ENCODE assay signal across 9 cellular contexts in the genomic region with DNA sequence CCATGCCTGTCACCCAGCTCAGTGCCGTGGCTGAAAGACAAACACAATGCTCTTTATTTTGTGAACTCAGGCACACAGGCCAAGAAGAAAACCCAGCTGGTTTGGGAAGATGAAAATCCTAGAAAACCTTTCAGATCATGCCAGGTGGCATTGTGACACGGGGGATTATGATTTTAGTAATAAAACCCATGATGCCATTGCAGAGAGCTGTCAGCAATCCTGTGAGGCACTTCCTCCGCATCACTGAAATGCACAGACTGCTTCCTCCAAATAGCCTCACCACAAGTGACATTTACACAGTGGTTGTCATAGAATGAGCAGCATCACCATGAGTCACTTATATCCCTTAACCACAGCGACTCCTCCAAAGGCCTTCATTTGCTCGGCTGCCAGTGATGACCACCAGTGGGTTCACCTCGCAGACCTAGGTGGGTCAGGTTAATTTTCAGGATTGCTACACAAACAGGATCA. TPM values are rescaled to one million over a fixed set of nuclear protein-coding genes. Genes with fewer than 3 reads are reported as not detected.
A peak's percentile ranks its signal among the peaks of the same experiment; 100 is the strongest.
DNase-seq lines count a peak whose midpoint lies in the region; ATAC-seq and TF ChIP-seq lines count a peak whose summit lies in the region.
"Had no signal": no experiment of that assay in that cellular context is flagged by ENCODE, and none has a peak within 500 bp of the region (broad histone marks: within the 10 kb centered on the region; RNA-seq: fewer than 3 reads in every experiment).

No MANE protein-coding gene starts in this region.

- H3K4me1 Mint-ChIP-seq in activated CD4-positive, alpha-beta T cell treated with anti-CD3 and anti-CD28 coated beads, Interleukin-2, amount 10 ng/mL, durations not matched to agents 24 days and 14 days: peaks cover 10% of the 10 kb centered on the region

- H3K9me3 Mint-ChIP-seq in activated CD4-positive, alpha-beta T cell treated with anti-CD3 and anti-CD28 coated beads, Interleukin-2, amount 10 ng/mL, durations not matched to agents 24 days and 14 days: no peaks in the 10 kb centered on the region

- peaks cover 8% of the 10 kb centered on the region for H3K36me3 Mint-ChIP-seq in activated CD4-positive, alpha-beta T cell treated with anti-CD3 and anti-CD28 coated beads, Interleukin-2, amount 10 ng/mL, durations not matched to agents 24 days and 14 days (ENCODE audit: low read depth)

- H3K4me3 Mint-ChIP-seq in activated CD4-positive, alpha-beta T cell treated with anti-CD3 and anti-CD28 coated beads, Interleukin-2, amount 10 ng/mL, durations not matched to agents 24 days and 14 days: no peak overlapping the region

- peak; percentile 79 for ATAC-seq in SK-N-SH treated with all-trans-retinoic acid at 6 μM for 48 hours
- ATAC-seq in left ventricle myocardium superior: no peak
- ATAC-seq in HG03378 (IDR thresholded peaks at IDR 0.05; ENCODE audit: unreplicated experiment): no peak

- intact Hi-C loops in activated CD4-positive, alpha-beta T cell treated with anti-CD3 and anti-CD28 coated beads, Interleukin-2, amount 10 ng/mL, durations not matched to agents 24 days and 14 days (cut with micrococcal nuclease): no loop called here
- intact Hi-C loops in left ventricle myocardium superior (cut with micrococcal nuclease): no loop called here

- no peaks in the 10 kb centered on the region for H3K27me3 Mint-ChIP-seq in activated CD4-positive, alpha-beta T cell treated with anti-CD3 and anti-CD28 coated beads, Interleukin-2, amount 10 ng/mL, durations not matched to agents 24 days and 14 days

- peak; percentile 63 for DNase-seq in activated CD4-positive, alpha-beta T cell treated with anti-CD3 and anti-CD28 coated beads, Interleukin-2, amount 10 ng/mL, durations not matched to agents 24 days and 14 days
- no peak for DNase-seq in activated CD4-positive, alpha-beta T cell treated with anti-CD3 and anti-CD28 coated beads for 4 hours
- DNase-seq in fibroblast of peridontal ligament (ENCODE audit: extremely low read depth) (peak; percentile 62), stromal cell of bone marrow (ENCODE audit: low read depth) (peak; percentile 64), left ventricle myocardium superior (no peak)
- DNase-seq in stimulated activated CD4-positive, alpha-beta T cell treated with anti-CD3 and anti-CD28 coated beads, Interleukin-4, amount 100 ng/mL, for 4 hours: no peak
- DNase-seq: BE2C had no signal

- peak overlapping the region; percentile 56 for H3K27ac Mint-ChIP-seq in activated CD4-positive, alpha-beta T cell treated with anti-CD3 and anti-CD28 coated beads, Interleukin-2, amount 10 ng/mL, durations not matched to agents 24 days and 14 days

TF ChIP-seq in SK-N-SH treated with all-trans-retinoic acid at 6 μM for 48 hours, 23 proteins besides CTCF, POLR2A, EP300 and RAD21:
- TF ChIP-seq, protein P1, sequence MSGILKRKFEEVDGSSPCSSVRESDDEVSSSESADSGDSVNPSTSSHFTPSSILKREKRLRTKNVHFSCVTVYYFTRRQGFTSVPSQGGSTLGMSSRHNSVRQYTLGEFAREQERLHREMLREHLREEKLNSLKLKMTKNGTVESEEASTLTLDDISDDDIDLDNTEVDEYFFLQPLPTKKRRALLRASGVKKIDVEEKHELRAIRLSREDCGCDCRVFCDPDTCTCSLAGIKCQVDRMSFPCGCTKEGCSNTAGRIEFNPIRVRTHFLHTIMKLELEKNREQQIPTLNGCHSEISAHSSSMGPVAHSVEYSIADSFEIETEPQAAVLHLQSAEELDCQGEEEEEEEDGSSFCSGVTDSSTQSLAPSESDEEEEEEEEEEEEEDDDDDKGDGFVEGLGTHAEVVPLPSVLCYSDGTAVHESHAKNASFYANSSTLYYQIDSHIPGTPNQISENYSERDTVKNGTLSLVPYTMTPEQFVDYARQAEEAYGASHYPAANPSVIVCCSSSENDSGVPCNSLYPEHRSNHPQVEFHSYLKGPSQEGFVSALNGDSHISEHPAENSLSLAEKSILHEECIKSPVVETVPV (CRISPR knock-in tag; IDR thresholded peaks at IDR 0.05): no peak
- no peak for TF ChIP-seq TCF4 (CRISPR knock-in tag; IDR thresholded peaks at IDR 0.05; ENCODE audit: borderline replicate concordance)
- no peak for TF ChIP-seq ARNTL (CRISPR knock-in tag; IDR thresholded peaks at IDR 0.05; ENCODE audit: borderline replicate concordance, low read depth)
- no peak for TF ChIP-seq BACH2 (CRISPR knock-in tag; IDR thresholded peaks at IDR 0.05; ENCODE audit: borderline replicate concordance)
- TF ChIP-seq ZNF8 (CRISPR knock-in tag; IDR thresholded peaks at IDR 0.05): no peak
- no peak for TF ChIP-seq GLIS3 (CRISPR knock-in tag; IDR thresholded peaks at IDR 0.05)
- no peak for TF ChIP-seq ZC3H10 (CRISPR knock-in tag; IDR thresholded peaks at IDR 0.05)
- no peak for TF ChIP-seq ZNF70 (CRISPR knock-in tag; IDR thresholded peaks at IDR 0.05)
- TF ChIP-seq, protein P2, sequence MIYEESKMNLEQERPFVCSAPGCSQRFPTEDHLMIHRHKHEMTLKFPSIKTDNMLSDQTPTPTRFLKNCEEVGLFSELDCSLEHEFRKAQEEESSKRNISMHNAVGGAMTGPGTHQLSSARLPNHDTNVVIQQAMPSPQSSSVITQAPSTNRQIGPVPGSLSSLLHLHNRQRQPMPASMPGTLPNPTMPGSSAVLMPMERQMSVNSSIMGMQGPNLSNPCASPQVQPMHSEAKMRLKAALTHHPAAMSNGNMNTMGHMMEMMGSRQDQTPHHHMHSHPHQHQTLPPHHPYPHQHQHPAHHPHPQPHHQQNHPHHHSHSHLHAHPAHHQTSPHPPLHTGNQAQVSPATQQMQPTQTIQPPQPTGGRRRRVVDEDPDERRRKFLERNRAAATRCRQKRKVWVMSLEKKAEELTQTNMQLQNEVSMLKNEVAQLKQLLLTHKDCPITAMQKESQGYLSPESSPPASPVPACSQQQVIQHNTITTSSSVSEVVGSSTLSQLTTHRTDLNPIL (CRISPR knock-in tag; IDR thresholded peaks at IDR 0.05; ENCODE audit: low read depth): no peak
- TF ChIP-seq, protein P3, sequence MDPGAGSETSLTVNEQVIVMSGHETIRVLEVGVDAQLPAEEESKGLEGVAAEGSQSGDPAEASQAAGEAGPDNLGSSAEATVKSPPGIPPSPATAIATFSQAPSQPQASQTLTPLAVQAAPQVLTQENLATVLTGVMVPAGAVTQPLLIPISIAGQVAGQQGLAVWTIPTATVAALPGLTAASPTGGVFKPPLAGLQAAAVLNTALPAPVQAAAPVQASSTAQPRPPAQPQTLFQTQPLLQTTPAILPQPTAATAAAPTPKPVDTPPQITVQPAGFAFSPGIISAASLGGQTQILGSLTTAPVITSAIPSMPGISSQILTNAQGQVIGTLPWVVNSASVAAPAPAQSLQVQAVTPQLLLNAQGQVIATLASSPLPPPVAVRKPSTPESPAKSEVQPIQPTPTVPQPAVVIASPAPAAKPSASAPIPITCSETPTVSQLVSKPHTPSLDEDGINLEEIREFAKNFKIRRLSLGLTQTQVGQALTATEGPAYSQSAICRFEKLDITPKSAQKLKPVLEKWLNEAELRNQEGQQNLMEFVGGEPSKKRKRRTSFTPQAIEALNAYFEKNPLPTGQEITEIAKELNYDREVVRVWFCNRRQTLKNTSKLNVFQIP (CRISPR knock-in tag; IDR thresholded peaks at IDR 0.05; ENCODE audit: borderline replicate concordance, low read depth): no peak
- no peak for TF ChIP-seq ESRRG (CRISPR knock-in tag; IDR thresholded peaks at IDR 0.05)
- no peak for TF ChIP-seq OSR1 (CRISPR knock-in tag; IDR thresholded peaks at IDR 0.05)
- no peak for TF ChIP-seq PPARA (CRISPR knock-in tag; IDR thresholded peaks at IDR 0.05; ENCODE audit: borderline replicate concordance)
- no peak for TF ChIP-seq CSDC2 (CRISPR knock-in tag; IDR thresholded peaks at IDR 0.05)
TF ChIP-seq in SK-N-SH treated with all-trans-retinoic acid at 6 μM for 48 hours: peak in this region for 0.

RNA-seq across cellular contexts. Expression of a gene that starts 22.7 kb away (rescaled TPM):
- 9.8 and 10.8 TPM in 2 replicates for total RNA-seq in activated CD4-positive, alpha-beta T cell treated with anti-CD3 and anti-CD28 coated beads, Interleukin-2, amount 10 ng/mL, durations not matched to agents 24 days and 14 days
- total RNA-seq in left ventricle myocardium superior: 9.1 TPM

RNA-seq across cellular contexts. Expression of a gene that starts 45.7 kb away (rescaled TPM):
- total RNA-seq in activated CD4-positive, alpha-beta T cell treated with anti-CD3 and anti-CD28 coated beads, Interleukin-2, amount 10 ng/mL, durations not matched to agents 24 days and 14 days: 22.7 and 25.2 TPM in 2 replicates
- 25.0 TPM for total RNA-seq in left ventricle myocardium superior

RNA-seq across cellular contexts. Expression of a gene that starts 46.0 kb away (rescaled TPM):
- 9.7 and 11.5 TPM in 2 replicates for total RNA-seq in activated CD4-positive, alpha-beta T cell treated with anti-CD3 and anti-CD28 coated beads, Interleukin-2, amount 10 ng/mL, durations not matched to agents 24 days and 14 days
- 14.9 TPM for total RNA-seq in left ventricle myocardium superior

RNA-seq across cellular contexts. Expression of a gene that starts 49.5 kb away (rescaled TPM):
- total RNA-seq in activated CD4-positive, alpha-beta T cell treated with anti-CD3 and anti-CD28 coated beads, Interleukin-2, amount 10 ng/mL, durations not matched to agents 24 days and 14 days: not detected in 2 replicates
- total RNA-seq in left ventricle myocardium superior: 1.9 TPM

Comparison
In these comparisons a context has a peak if more than half of its experiments do, and no peak if none do; other contexts are left out.
1. DNase-seq: peak in activated CD4-positive, alpha-beta T cell treated with anti-CD3 and anti-CD28 coated beads, Interleukin-2, amount 10 ng/mL, durations not matched to agents 24 days and 14 days (single experiment), fibroblast of peridontal ligament (single experiment) and stromal cell of bone marrow (single experiment); none in activated CD4-positive, alpha-beta T cell treated with anti-CD3 and anti-CD28 coated beads for 4 hours (0 of 2), stimulated activated CD4-positive, alpha-beta T cell treated with anti-CD3 and anti-CD28 coated beads, Interleukin-4, amount 100 ng/mL, for 4 hours (0 of 2) and left ventricle myocardium superior (single experiment).